ENCODE assay signal across 8 cellular contexts in the genomic region with DNA sequence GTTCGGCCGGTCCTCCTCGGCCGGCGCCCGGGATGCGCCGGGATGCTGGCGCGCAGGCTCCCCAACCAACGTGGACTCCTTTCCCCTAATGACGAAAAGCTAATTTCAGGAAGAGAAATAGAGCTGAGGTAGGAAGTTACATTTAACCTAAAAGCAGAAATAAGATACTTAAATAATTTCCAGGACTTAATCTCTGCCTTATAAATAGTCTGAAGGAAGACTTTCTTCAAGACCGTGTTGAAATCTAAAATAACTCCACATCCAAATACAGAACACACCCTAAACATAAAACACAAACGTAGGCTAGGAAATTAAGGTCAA. TPM values are rescaled to one million over a fixed set of nuclear protein-coding genes. Genes with fewer than 3 reads are reported as not detected.
DNase-seq lines count a peak whose midpoint lies in the region; ATAC-seq and TF ChIP-seq lines count a peak whose summit lies in the region.

No MANE protein-coding gene starts in this region.

- TF ChIP-seq CTCF in right atrium auricular region (IDR thresholded peaks at IDR 0.05), result no peak
- no peak for TF ChIP-seq CTCF in astrocyte of the spinal cord (IDR thresholded peaks at IDR 0.05; ENCODE audit: low read depth, low read length)

- peak overlapping the region; percentile 73 to 94 for H3K4me3 ChIP-seq in right atrium auricular region
- H3K4me3 ChIP-seq in astrocyte of the spinal cord (ENCODE audit: low read depth, low read length), result peak overlapping the region; percentile 85
- peak overlapping the region; percentile 82 to 91 for H3K4me3 ChIP-seq in aorta (ENCODE audit: low read length in 2 of 2)

- intact Hi-C loops in left ventricle myocardium superior (cut with micrococcal nuclease) (no loop called here), aorta (cut with DNase I) (loop anchor here (2.0 to 5.0 kb wide), 3 partner anchors 37 to 1413 kb away; a partner anchor contains a TSS)

- ATAC-seq in left ventricle myocardium superior, result no peak
- ATAC-seq in memory B cell (ENCODE audit: low read depth), result no peak
- no peak for ATAC-seq in aorta (ENCODE audit: low FRiP score)

- H3K27me3 Mint-ChIP-seq in memory B cell, result no peaks in the 10 kb centered on the region

- peak overlapping the region; percentile 78 for H3K4me3 Mint-ChIP-seq in memory B cell

- H3K4me1 ChIP-seq in right atrium auricular region (peaks cover 0 to 41% of the 10 kb centered on the region in 2 donors), aorta (ENCODE audit: control insufficient read depth in 1 of 2, insufficient read depth in 2 of 2, low read length in 2 of 2) (peaks cover 0 to 6% of the 10 kb centered on the region in 2 donors)

- no peaks in the 10 kb centered on the region for H3K36me3 ChIP-seq in right atrium auricular region
- no peaks in the 10 kb centered on the region for H3K36me3 ChIP-seq in aorta (ENCODE audit: control insufficient read depth in 1 of 2, insufficient read depth in 2 of 2, low read length in 1 of 2)

- DNase-seq in right atrium auricular region (ENCODE audit: low spot score) (no peak), left ventricle myocardium superior (no peak), astrocyte of the spinal cord (ENCODE audit: low read depth, low spot score) (no peak), memory B cell (ENCODE audit: low spot score in 2 of 2) (no peak), aorta (no peak), COLO829 (ENCODE audit: low spot score) (no peak), NCI-H2107 treated with DMSO at 0.1 percent for 48 hours (lab: John Stamatoyannopoulos, UW; ENCODE audit: unreplicated experiment) (no peak)
- no peak for DNase-seq in NK-92 treated with Interleukin-12 subunit alpha and Interleukin-12 subunit beta, amount 100 ng/mL, for 24 hours (lab: John Stamatoyannopoulos, UW)

- H3K27ac Mint-ChIP-seq in memory B cell, result peak overlapping the region; percentile 97

- H3K9me3 Mint-ChIP-seq in memory B cell, result no peaks in the 10 kb centered on the region

- H3K27me3 ChIP-seq in right atrium auricular region (no peaks in the 10 kb centered on the region), aorta (ENCODE audit: control insufficient read depth in 1 of 2, insufficient read depth in 2 of 2, low read length in 1 of 2) (no peaks in the 10 kb centered on the region)

- H3K9me3 ChIP-seq in right atrium auricular region, result no peaks in the 10 kb centered on the region
- H3K9me3 ChIP-seq in aorta (ENCODE audit: control insufficient read depth, low read length), result no peaks in the 10 kb centered on the region

- in situ Hi-C loops in astrocyte of the spinal cord (cut with HindIII; ENCODE audit: low sequenced_read_pairs), result no loop called here

- H3K4me1 Mint-ChIP-seq in memory B cell, result peaks cover 46% of the 10 kb centered on the region

- 0% methylated on average over 14 of the region's 14 CpGs for WGBS in aorta, 2 donors

- H3K27ac ChIP-seq in right atrium auricular region, result peak overlapping the region; percentile 92 to 98
- H3K27ac ChIP-seq in aorta (ENCODE audit: low read depth in 1 of 2, low read length in 2 of 2), result peak overlapping the region in 1 of 2 donors; percentile 79

- peaks cover 7% of the 10 kb centered on the region for H3K36me3 Mint-ChIP-seq in memory B cell

RNA-seq across cellular contexts. Expression of a gene that starts 1.2 kb away (rescaled TPM):
- total RNA-seq in right atrium auricular region (10 to 100 TPM in 1 of 2 donors, 1 to 10 TPM in 1; 9.2 to 16.1 TPM), left ventricle myocardium superior (22.6 TPM), aorta (10 to 100 TPM; 11.5 to 12.9 TPM)
- polyA plus RNA-seq in aorta, result 10 to 100 TPM; 12.4 to 17.4 TPM

RNA-seq across cellular contexts. Expression of a gene that starts 39.8 kb away (rescaled TPM):
- total RNA-seq in right atrium auricular region (1 to 10 TPM; 5.7 to 7.9 TPM), left ventricle myocardium superior (6.0 TPM), aorta (10 to 100 TPM; 14.8 to 19.1 TPM)
- polyA plus RNA-seq in aorta, result 1 to 10 TPM; 2.8 to 6.7 TPM
